In the genomic region with DNA sequence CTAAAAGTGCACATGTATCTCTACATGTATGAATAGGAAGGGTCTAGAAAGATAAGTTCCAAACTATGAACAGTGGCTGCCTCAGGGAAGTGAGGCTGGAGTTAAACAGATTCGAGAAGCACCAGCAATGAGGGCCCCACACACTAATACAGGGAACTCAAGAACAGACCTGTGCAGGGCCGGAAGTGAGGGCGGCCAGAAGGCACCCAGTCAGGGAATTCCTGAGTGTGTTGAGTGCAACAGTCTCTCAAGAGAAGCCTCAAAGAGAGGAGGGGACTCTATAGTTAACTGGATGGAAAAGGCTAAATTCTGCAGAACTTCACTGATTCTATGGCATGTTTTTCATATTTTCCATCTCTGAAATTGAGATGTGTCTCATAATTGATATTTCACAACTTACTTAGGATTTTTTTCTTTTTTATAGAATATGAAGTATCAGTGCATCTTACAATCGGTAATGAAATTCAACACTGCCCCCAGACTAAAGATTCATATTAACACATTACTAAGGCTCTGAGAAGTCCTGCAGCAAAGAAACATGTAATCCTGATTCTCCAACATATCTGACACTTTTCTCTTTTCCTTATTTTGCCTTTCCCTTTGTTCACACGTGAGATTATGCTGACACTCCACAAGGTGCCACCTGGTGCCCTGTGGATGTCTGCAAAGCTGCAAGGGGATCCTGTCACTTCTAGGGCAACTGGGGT, we compare ENCODE assay signal across 22 cellular contexts.
DNase-seq lines count a peak whose midpoint lies in the region; ATAC-seq, FAIRE-seq and TF ChIP-seq lines count a peak whose summit lies in the region.
"Had no signal": no experiment of that assay in that cellular context is flagged by ENCODE, and none has a peak within 500 bp of the region (broad histone marks: within the 10 kb centered on the region; RNA-seq: fewer than 3 reads in every experiment).

No MANE protein-coding gene starts in this region.

- H3K27ac Mint-ChIP-seq in activated naive CD8-positive, alpha-beta T cell treated with anti-CD3 and anti-CD28 coated beads, Interleukin-2, amount 50 U/mL, for 24 hours = no peak overlapping the region
- no peak overlapping the region for H3K27ac Mint-ChIP-seq in activated naive CD8-positive, alpha-beta T cell treated with anti-CD3 and anti-CD28 coated beads for 36 hours
- no peak overlapping the region for H3K27ac Mint-ChIP-seq in CD8-positive, alpha-beta T cell
- H3K27ac Mint-ChIP-seq: activated naive CD8-positive, alpha-beta T cell treated with anti-CD3 and anti-CD28 coated beads, Interleukin-2, amount 10 ng/mL, durations not matched to agents 7 days and 5 days had no signal

- H3K9me3 Mint-ChIP-seq in activated naive CD8-positive, alpha-beta T cell treated with anti-CD3 and anti-CD28 coated beads, Interleukin-2, amount 50 U/mL, for 24 hours = peaks cover 10% of the 10 kb centered on the region
- peaks cover 15% of the 10 kb centered on the region for H3K9me3 Mint-ChIP-seq in activated naive CD8-positive, alpha-beta T cell treated with anti-CD3 and anti-CD28 coated beads for 36 hours
- peaks cover 4% of the 10 kb centered on the region for H3K9me3 Mint-ChIP-seq in CD8-positive, alpha-beta T cell

- H2AFZ ChIP-seq in GM12878 (ENCODE audit: control insufficient read depth, low read depth, low read length) (no peak overlapping the region), smooth muscle cell (ENCODE audit: low read depth) (no peak overlapping the region)

- no peak for FAIRE-seq in GM12878 (lab: Jason Lieb, UNC)
- FAIRE-seq: A204.1, GM18507 had no signal

- SMC1A ChIA-PET in GM12878 (lab: Charles Lee; ENCODE audit: uncharacterized antibody, unreplicated experiment) = no interaction called here

- H3K9ac ChIP-seq in GM12878 (ENCODE audit: control insufficient read depth, insufficient read depth, low read length) = no peak overlapping the region
- H3K9ac ChIP-seq in smooth muscle cell (ENCODE audit: low read depth) = peak overlapping the region; percentile 34

- H3K36me3 ChIP-seq in GM12878 (ENCODE audit: control insufficient read depth in 2 of 2, insufficient read depth in 2 of 2, low read length in 1 of 2) (peaks cover 0 to 18% of the 10 kb centered on the region in 2 experiments), left lung (peaks cover 0 to 25% of the 10 kb centered on the region in 2 donors), smooth muscle cell (ENCODE audit: low read depth) (no peaks in the 10 kb centered on the region)
- no peaks in the 10 kb centered on the region for H3K36me3 ChIP-seq in CD8-positive, alpha-beta T cell (ENCODE audit: insufficient read depth, low read length)
- H3K36me3 ChIP-seq: uterus had no signal

- no peak for TF ChIP-seq EP300 in GM12878 (IDR thresholded peaks at IDR 0.05; ENCODE audit: borderline replicate concordance in 1 of 2, control insufficient read depth in 1 of 2, low read depth in 2 of 2, low read length in 2 of 2)

- H3K4me3 ChIP-seq in GM12878 (no peak overlapping the region), left lung (no peak overlapping the region), smooth muscle cell (no peak overlapping the region)
- no peak overlapping the region for H3K4me3 ChIP-seq in CD8-positive, alpha-beta T cell (ENCODE audit: low read depth, low read length)
- H3K4me3 ChIP-seq: uterus had no signal

- H3K27me3 ChIP-seq in GM12878 (replicated peaks in 1 of 2; ENCODE audit: control insufficient read depth in 2 of 2, insufficient read depth in 2 of 2, low read length in 1 of 2) = no peaks in the 10 kb centered on the region
- no peaks in the 10 kb centered on the region for H3K27me3 ChIP-seq in left lung
- no peaks in the 10 kb centered on the region for H3K27me3 ChIP-seq in smooth muscle cell (ENCODE audit: low read depth)
- no peaks in the 10 kb centered on the region for H3K27me3 ChIP-seq in CD8-positive, alpha-beta T cell (ENCODE audit: insufficient read depth, low read length)
- H3K27me3 ChIP-seq: BE2C, uterus had no signal

- H3F3A ChIP-seq in smooth muscle cell (ENCODE audit: low read depth) = no peaks in the 10 kb centered on the region

- no peak overlapping the region for H3K4me3 Mint-ChIP-seq in activated naive CD8-positive, alpha-beta T cell treated with anti-CD3 and anti-CD28 coated beads, Interleukin-2, amount 50 U/mL, for 24 hours
- no peak overlapping the region for H3K4me3 Mint-ChIP-seq in activated naive CD8-positive, alpha-beta T cell treated with anti-CD3 and anti-CD28 coated beads for 36 hours
- H3K4me3 Mint-ChIP-seq in CD8-positive, alpha-beta T cell = no peak overlapping the region
- H3K4me3 Mint-ChIP-seq: activated naive CD8-positive, alpha-beta T cell treated with anti-CD3 and anti-CD28 coated beads, Interleukin-2, amount 10 ng/mL, durations not matched to agents 7 days and 5 days had no signal

- no peaks in the 10 kb centered on the region for H3K27me3 Mint-ChIP-seq in activated naive CD8-positive, alpha-beta T cell treated with anti-CD3 and anti-CD28 coated beads, Interleukin-2, amount 50 U/mL, for 24 hours
- no peaks in the 10 kb centered on the region for H3K27me3 Mint-ChIP-seq in activated naive CD8-positive, alpha-beta T cell treated with anti-CD3 and anti-CD28 coated beads for 36 hours
- H3K27me3 Mint-ChIP-seq in CD8-positive, alpha-beta T cell (ENCODE audit: low read depth) = no peaks in the 10 kb centered on the region
- H3K27me3 Mint-ChIP-seq: activated naive CD8-positive, alpha-beta T cell treated with anti-CD3 and anti-CD28 coated beads, Interleukin-2, amount 10 ng/mL, durations not matched to agents 7 days and 5 days had no signal

- POLR2A ChIA-PET in GM12878 (lab: Charles Lee) = no interaction called here
- POLR2A ChIA-PET in CD8-positive, alpha-beta T cell (lab: Charles Lee) = no interaction called here

- no peak for TF ChIP-seq CTCF in GM12878 (IDR thresholded peaks at IDR 0.05 in 2 of 3, conservative IDR thresholded peaks at IDR 0.05 in 1 of 3; ENCODE audit: control insufficient read depth in 2 of 3, extremely low read depth in 1 of 3, insufficient read depth in 1 of 3, low read depth in 3 of 3, low read length in 3 of 3)
- TF ChIP-seq CTCF in left lung (IDR thresholded peaks at IDR 0.05) = no peak
- no peak for TF ChIP-seq CTCF in smooth muscle cell (IDR thresholded peaks at IDR 0.05; ENCODE audit: borderline replicate concordance, insufficient read depth, poor library complexity, severe bottlenecking)
- no peak for TF ChIP-seq CTCF in CD8-positive, alpha-beta T cell (IDR thresholded peaks at IDR 0.05)

- H3K4me1 ChIP-seq in GM12878 (ENCODE audit: control insufficient read depth, insufficient read depth, low read length) (no peaks in the 10 kb centered on the region), left lung (peaks cover 5 to 16% of the 10 kb centered on the region in 2 donors), smooth muscle cell (ENCODE audit: low read depth) (no peaks in the 10 kb centered on the region)
- H3K4me1 ChIP-seq in CD8-positive, alpha-beta T cell (ENCODE audit: insufficient read depth, low read length) = no peaks in the 10 kb centered on the region

- H3K9me3 ChIP-seq in GM12878 (replicated peaks; ENCODE audit: control insufficient read depth, insufficient read depth, low read length) = peaks cover 14% of the 10 kb centered on the region
- peaks cover 0 to 10% of the 10 kb centered on the region in 2 donors for H3K9me3 ChIP-seq in left lung
- no peaks in the 10 kb centered on the region for H3K9me3 ChIP-seq in smooth muscle cell (replicated peaks; ENCODE audit: low read depth)
- peaks cover 1% of the 10 kb centered on the region for H3K9me3 ChIP-seq in CD8-positive, alpha-beta T cell (ENCODE audit: low read length)
- H3K9me3 ChIP-seq: BE2C, uterus had no signal

- RAD21 ChIA-PET in GM12878 (lab: Charles Lee; ENCODE audit: unreplicated experiment) = interaction anchor here (1.0 kb wide), 1 partner anchor 129 kb away, joined by 3 read pairs; no protein-coding TSS in a partner anchor

- CTCF ChIA-PET in GM12878 (lab: Yijun Ruan, JAX) = no interaction called here
- CTCF ChIA-PET in CD8-positive, alpha-beta T cell (lab: Charles Lee) = interaction anchor here (1.2 to 1.5 kb wide), 2 partner anchors 129 to 148 kb away, joined by 3 to 4 read pairs; no protein-coding TSS in a partner anchor

- H3K4me2 ChIP-seq in GM12878 (ENCODE audit: control insufficient read depth, insufficient read depth) = no peak overlapping the region
- no peak overlapping the region for H3K4me2 ChIP-seq in smooth muscle cell

- TF ChIP-seq POLR2A in GM12878 (IDR thresholded peaks at IDR 0.05; ENCODE audit: low read depth, low read length) = no peak

- peaks cover 36% of the 10 kb centered on the region for H3K36me3 Mint-ChIP-seq in activated naive CD8-positive, alpha-beta T cell treated with anti-CD3 and anti-CD28 coated beads, Interleukin-2, amount 50 U/mL, for 24 hours (ENCODE audit: low read depth)
- peaks cover 45% of the 10 kb centered on the region for H3K36me3 Mint-ChIP-seq in activated naive CD8-positive, alpha-beta T cell treated with anti-CD3 and anti-CD28 coated beads for 36 hours
- H3K36me3 Mint-ChIP-seq in CD8-positive, alpha-beta T cell = peaks cover 66% of the 10 kb centered on the region

- H3K27ac ChIP-seq in GM12878 (ENCODE audit: control insufficient read depth, insufficient read depth) = no peak overlapping the region; the same call in 1 of the 2 replicates
- no peak overlapping the region for H3K27ac ChIP-seq in left lung
- peak overlapping the region; percentile 89 for H3K27ac ChIP-seq in smooth muscle cell (ENCODE audit: low read depth)
- H3K27ac ChIP-seq in CD8-positive, alpha-beta T cell (ENCODE audit: low read depth, low read length) = no peak overlapping the region
- H3K27ac ChIP-seq: epithelial cell of prostate, uterus had no signal

- no peak for DNase-seq in activated naive CD8-positive, alpha-beta T cell treated with anti-CD3 and anti-CD28 coated beads, Interleukin-2, amount 50 U/mL, for 24 hours
- DNase-seq in activated naive CD8-positive, alpha-beta T cell treated with anti-CD3 and anti-CD28 coated beads for 36 hours = no peak
- no peak for DNase-seq in GM12878 (ENCODE audit: low read depth, low spot score)
- peak in 1 of 2 donors; percentile 76 for DNase-seq in left lung
- DNase-seq in smooth muscle cell (lab: John Stamatoyannopoulos, UW; ENCODE audit: unreplicated experiment) = no peak
- DNase-seq in HUDEP-2 (lab: John Stamatoyannopoulos, UW; ENCODE audit: unreplicated experiment in 76 of 76) = no peak
- DNase-seq in CD8-positive, alpha-beta T cell = no peak
- DNase-seq in HPDE6-E6E7 (ENCODE audit: extremely low spot score) = no peak
- DNase-seq: activated CD4-positive, alpha-beta T cell treated with anti-CD3 and anti-CD28 coated beads, Interleukin-2, amount 50 U/mL, for 1 hour; activated CD8-positive, alpha-beta memory T cell treated with anti-CD3 and anti-CD28 coated beads, Interleukin-2, amount 50 U/mL, for 4 hours; activated naive CD8-positive, alpha-beta T cell treated with anti-CD3 and anti-CD28 coated beads, Interleukin-2, amount 10 ng/mL, durations not matched to agents 7 days and 5 days; BE2C; DMS53; GDM1; GOT3; NCI-H1048; NCI-H1694 treated with DMSO at 0.1 percent for 48 hours; NCI-H526 treated with DMSO at 0.1 percent for 48 hours; uterus had no signal

- H3K79me2 ChIP-seq in GM12878 (ENCODE audit: control insufficient read depth, insufficient read depth, low read length) (no peaks in the 10 kb centered on the region), smooth muscle cell (ENCODE audit: low read depth) (no peaks in the 10 kb centered on the region)

- BruUV-seq in GM12878 (replicated peaks; lab: Mats Ljungman, UMichigan) = no TSS peak

- in situ Hi-C loops in GM12878 (cut with MboI) = no loop called here

- H4K20me1 ChIP-seq in GM12878 (ENCODE audit: control insufficient read depth, insufficient read depth) (no peaks in the 10 kb centered on the region), smooth muscle cell (ENCODE audit: low read depth) (peaks cover 5% of the 10 kb centered on the region)

- 91% methylated on average over 5 of the region's 5 CpGs for WGBS in GM12878 (ENCODE audit: insufficient coverage, insufficient replicate concordance, low lambda C conversion rate, missing lambda C conversion rate)
- WGBS in smooth muscle cell (ENCODE audit: low lambda C conversion rate) = 88% methylated on average over 5 of the region's 5 CpGs

- H3K4me1 Mint-ChIP-seq in activated naive CD8-positive, alpha-beta T cell treated with anti-CD3 and anti-CD28 coated beads, Interleukin-2, amount 50 U/mL, for 24 hours = peaks cover 8% of the 10 kb centered on the region
- peaks cover 4% of the 10 kb centered on the region for H3K4me1 Mint-ChIP-seq in activated naive CD8-positive, alpha-beta T cell treated with anti-CD3 and anti-CD28 coated beads for 36 hours
- H3K4me1 Mint-ChIP-seq in CD8-positive, alpha-beta T cell (ENCODE audit: low read depth) = no peaks in the 10 kb centered on the region
- H3K4me1 Mint-ChIP-seq: activated naive CD8-positive, alpha-beta T cell treated with anti-CD3 and anti-CD28 coated beads, Interleukin-2, amount 10 ng/mL, durations not matched to agents 7 days and 5 days had no signal

- intact Hi-C loops in GM12878 (cut with micrococcal nuclease; ENCODE audit: unreplicated experiment) = no loop called here
- intact Hi-C loops in left lung (cut with DNase I) = no loop called here
- intact Hi-C loops in CD8-positive, alpha-beta T cell (cut with DNase I, micrococcal nuclease) = no loop called here

- ATAC-seq in activated naive CD8-positive, alpha-beta T cell treated with anti-CD3 and anti-CD28 coated beads, Interleukin-2, amount 50 U/mL, for 24 hours = peak; percentile 37
- peak; percentile 76 for ATAC-seq in GM12878
- peak; percentile 63 for ATAC-seq in left lung
- ATAC-seq in CD8-positive, alpha-beta T cell = no peak

- no peak for TF ChIP-seq RAD21 in GM12878 (IDR thresholded peaks at IDR 0.05; ENCODE audit: insufficient read depth, low read depth, low read length)
